Comparison of ENCODE assay signal across 12 cellular contexts in genomic region chr4:108141213-108142045, GRCh38. TPM values are rescaled to one million over a fixed set of nuclear protein-coding genes. Genes with fewer than 3 reads are reported as not detected.
DNase-seq lines count a peak whose midpoint lies in the region; ATAC-seq and TF ChIP-seq lines count a peak whose summit lies in the region.
"Had no signal": no experiment of that assay in that cellular context is flagged by ENCODE, and none has a peak within 500 bp of the region (broad histone marks: within the 10 kb centered on the region; RNA-seq: fewer than 3 reads in every experiment).

No MANE protein-coding gene starts in this region.

- H3K4me3 ChIP-seq in effector memory CD4-positive, alpha-beta T cell (ENCODE audit: insufficient read depth, low read depth, low read length, poor library complexity, severe bottlenecking), result peak overlapping the region; percentile 13

- POLR2A ChIA-PET in CD4-positive, alpha-beta T cell (lab: Charles Lee), result interaction anchor here (0.6 to 14.9 kb wide), 8 partner anchors 10 to 61 kb away, joined by 4 to 229 read pairs (median 10); partner anchors contain the start of gene LEF1

- peak overlapping the region; percentile 74 for H3K4me3 Mint-ChIP-seq in CD4-positive, alpha-beta T cell
- H3K4me3 Mint-ChIP-seq: dendritic cell treated with granulocyte-macrophage colony-stimulating factor and Interleukin-4, amounts not matched to agents 40 ng/mL and 50 ng/mL, for 4 days had no signal

- peaks cover 35% of the 10 kb centered on the region for H3K4me1 ChIP-seq in effector memory CD4-positive, alpha-beta T cell (ENCODE audit: control insufficient read depth, insufficient read depth, low read length, poor library complexity, severe bottlenecking)

- H3K27ac Mint-ChIP-seq in CD4-positive, alpha-beta T cell, result peak overlapping the region; percentile 98
- H3K27ac Mint-ChIP-seq: dendritic cell treated with granulocyte-macrophage colony-stimulating factor and Interleukin-4, amounts not matched to agents 40 ng/mL and 50 ng/mL, for 4 days had no signal

- H3K9me3 ChIP-seq in CD4-positive, alpha-beta T cell (ENCODE audit: control insufficient read depth, low read length), result no peaks in the 10 kb centered on the region
- H3K9me3 ChIP-seq in effector memory CD4-positive, alpha-beta T cell (ENCODE audit: control insufficient read depth, low read length), result no peaks in the 10 kb centered on the region

- no peaks in the 10 kb centered on the region for H3K27me3 ChIP-seq in CD4-positive, alpha-beta T cell (ENCODE audit: control insufficient read depth, insufficient read depth, low read length)
- no peaks in the 10 kb centered on the region for H3K27me3 ChIP-seq in effector memory CD4-positive, alpha-beta T cell (replicated peaks; ENCODE audit: control insufficient read depth, insufficient read depth, low read length, poor library complexity, severe bottlenecking)

- TF ChIP-seq CTCF in CD4-positive, alpha-beta T cell (IDR thresholded peaks at IDR 0.05), result no peak

- peak; percentile 18 for ATAC-seq in CD4-positive, alpha-beta T cell (ENCODE audit: poor library complexity)
- peak; percentile 71 for ATAC-seq in GM18868 (IDR thresholded peaks at IDR 0.05; ENCODE audit: unreplicated experiment)

- peaks cover 89% of the 10 kb centered on the region for H3K36me3 Mint-ChIP-seq in CD4-positive, alpha-beta T cell (ENCODE audit: low read depth)

- no peaks in the 10 kb centered on the region for H3K27me3 Mint-ChIP-seq in CD4-positive, alpha-beta T cell

- peak in 1 of 10 experiments; percentile 26 for DNase-seq in CD4-positive, alpha-beta T cell
- peak; percentile 93 for DNase-seq in NCI-H748 (lab: John Stamatoyannopoulos, UW; ENCODE audit: unreplicated experiment)
- no peak for DNase-seq in effector memory CD4-positive, alpha-beta T cell
- DNase-seq in SIG-M5 treated with dmso at 0.1 percent for 504 hours (lab: John Stamatoyannopoulos, UW; ENCODE audit: unreplicated experiment), result no peak
- DNase-seq in H4 (ENCODE audit: low spot score), result no peak
- no peak for DNase-seq in 8988T
- no peak for DNase-seq in NK-92 (lab: John Stamatoyannopoulos, UW; ENCODE audit: unreplicated experiment)
- DNase-seq: mesenchymal stem cell, T-helper 9 cell had no signal

- CTCF ChIA-PET in CD4-positive, alpha-beta T cell (lab: Charles Lee), result interaction anchor here (1.0 to 1.5 kb wide), 2 partner anchors 29 to 111 kb away, joined by 3 to 4 read pairs; no protein-coding TSS in a partner anchor

- H3K36me3 ChIP-seq in effector memory CD4-positive, alpha-beta T cell (ENCODE audit: control insufficient read depth, insufficient read depth, low read length), result peaks cover under 1% of the 10 kb centered on the region

- peak overlapping the region; percentile 67 for H3K27ac ChIP-seq in CD4-positive, alpha-beta T cell (ENCODE audit: low read depth, low read length)
- H3K27ac ChIP-seq in effector memory CD4-positive, alpha-beta T cell (ENCODE audit: insufficient read depth, low read length, poor library complexity, severe bottlenecking), result no peak overlapping the region
- H3K27ac ChIP-seq: KMS-11 had no signal

- no peaks in the 10 kb centered on the region for H3K9me3 Mint-ChIP-seq in CD4-positive, alpha-beta T cell
- H3K9me3 Mint-ChIP-seq: dendritic cell treated with granulocyte-macrophage colony-stimulating factor and Interleukin-4, amounts not matched to agents 40 ng/mL and 50 ng/mL, for 4 days had no signal

- H3K4me1 Mint-ChIP-seq in CD4-positive, alpha-beta T cell (ENCODE audit: low read depth), result peaks cover 95% of the 10 kb centered on the region

- intact Hi-C loops in CD4-positive, alpha-beta T cell (cut with DNase I, micrococcal nuclease), result loop anchor here in 1 of 2 experiments (2.0 kb wide), 1 partner anchor 33 kb away; no protein-coding TSS in a partner anchor

RNA-seq across cellular contexts. Expression of gene LEF1, which starts 27.3 kb away (rescaled TPM):
- 100 to 1,000 TPM; 409 to 438 TPM for total RNA-seq in CD4-positive, alpha-beta T cell
- total RNA-seq in H4 (2014; rRNA removed; shearing (Covaris generic)), result 33.0 and 37.2 TPM in 2 replicates

Comparison
In these comparisons a context has a peak if more than half of its experiments do, and no peak if none do; other contexts are left out.
1. RNA of gene LEF1, which starts 27.3 kb away (total RNA-seq): 409 to 438 TPM in CD4-positive, alpha-beta T cell; 33.0 to 37.2 TPM in H4; every median in the first group is over 10 times any median in the second.